ENCODE assay signal across 8 cellular contexts in genomic region chr6:34888874-34889555, GRCh38. TPM values are rescaled to one million over a fixed set of nuclear protein-coding genes. Genes with fewer than 3 reads are reported as not detected.
DNase-seq lines count a peak whose midpoint lies in the region; ATAC-seq and TF ChIP-seq lines count a peak whose summit lies in the region.

ANKS1A (plus strand) TSS chr6:34889255; CDS start chr6:34889403, 148 bp downstream.

- peaks cover 31% of the 10 kb centered on the region for H3K4me1 Mint-ChIP-seq in osteocyte (ENCODE audit: unreplicated experiment)

- no peaks in the 10 kb centered on the region for H3K9me3 Mint-ChIP-seq in osteocyte (ENCODE audit: unreplicated experiment)

- no peaks in the 10 kb centered on the region for H3K27me3 Mint-ChIP-seq in osteocyte (ENCODE audit: unreplicated experiment)

- H3K27ac Mint-ChIP-seq in osteocyte (ENCODE audit: unreplicated experiment), result peak within 1 kb of the TSS; percentile 100

- peaks cover 40 to 52% (median 48%) of the 10 kb centered on the region in 10 experiments for H3K4me1 ChIP-seq in BLaER1 treated with 17β-estradiol and CSF1 and Interleukin-3, amounts not matched to agents 10 nM and 100 nM

- H3K27ac ChIP-seq in BLaER1 treated with 17β-estradiol and CSF1 and Interleukin-3, amounts not matched to agents 10 nM and 100 nM, result peak within 1 kb of the TSS; percentile 69 to 90 (median 84)
- H3K27ac ChIP-seq in SK-N-MC (peak within 1 kb of the TSS; percentile 86), temporal lobe (ENCODE audit: low read depth, low read length) (peak within 1 kb of the TSS; percentile 84)

- H3K9ac ChIP-seq in BLaER1 treated with 17β-estradiol and CSF1 and Interleukin-3, amounts not matched to agents 10 nM and 100 nM, result peak within 1 kb of the TSS; percentile 82 to 94 (median 89)
- H3K9ac ChIP-seq in SK-N-MC (ENCODE audit: insufficient read length), result peak within 1 kb of the TSS; percentile 90

- H4K20me1 ChIP-seq in BLaER1 treated with 17β-estradiol and CSF1 and Interleukin-3, amounts not matched to agents 10 nM and 100 nM, result peaks cover 2 to 38% (median 23%) of the 10 kb centered on the region in 11 experiments; a peak in 14 of 22 replicates

- peak within 1 kb of the TSS; percentile 87 to 99 (median 97) for H3K4me2 ChIP-seq in BLaER1 treated with 17β-estradiol and CSF1 and Interleukin-3, amounts not matched to agents 10 nM and 100 nM

- intact Hi-C loops in head of caudate nucleus (cut with DNase I), result loop anchor here (10.0 kb wide), 2 partner anchors 94 to 134 kb away; partner anchors contain the start of genes BLTP3A and SNRPC

- H3K4me3 ChIP-seq in BLaER1 treated with 17β-estradiol and CSF1 and Interleukin-3, amounts not matched to agents 10 nM and 100 nM, result peak within 1 kb of the TSS; percentile 75 to 100 (median 96)
- peak within 1 kb of the TSS; percentile 90 for H3K4me3 ChIP-seq in SK-N-MC

- ATAC-seq in GM19455 (IDR thresholded peaks at IDR 0.05; ENCODE audit: unreplicated experiment), result peak; percentile 51

- H3K9me3 ChIP-seq in BLaER1 treated with 17β-estradiol and CSF1 and Interleukin-3, amounts not matched to agents 10 nM and 100 nM (replicated peaks in 1 of 11), result peaks cover 0 to 4% (median 0%) of the 10 kb centered on the region in 11 experiments; a peak in 6 of 22 replicates
- no peaks in the 10 kb centered on the region for H3K9me3 ChIP-seq in SK-N-MC (ENCODE audit: low read depth, low read length)

- TF ChIP-seq CTCF in osteocyte (IDR thresholded peaks at IDR 0.05), result no peak

- peaks cover 6 to 20% (median 16%) of the 10 kb centered on the region in 11 experiments for H3K36me3 ChIP-seq in BLaER1 treated with 17β-estradiol and CSF1 and Interleukin-3, amounts not matched to agents 10 nM and 100 nM
- peaks cover 5% of the 10 kb centered on the region; the same call in 1 of the 2 replicates for H3K36me3 ChIP-seq in SK-N-MC (ENCODE audit: insufficient read depth, low read length)

- H3K36me3 Mint-ChIP-seq in osteocyte (ENCODE audit: unreplicated experiment), result peaks cover 5% of the 10 kb centered on the region

- DNase-seq in LHCN-M2 (ENCODE audit: low read depth), result peak; percentile 32
- DNase-seq in SK-N-MC (ENCODE audit: low read depth, low spot score), result no peak
- peak; percentile 90 for DNase-seq in activated naive CD4-positive, alpha-beta T cell treated with anti-CD3 and anti-CD28 coated beads, Interleukin-2, amount 50 U/mL, for 16 hours
- DNase-seq in head of caudate nucleus, result peak; percentile 74 to 96 (median 92)
- peak; percentile 88 for DNase-seq in osteocyte (ENCODE audit: extremely low spot score, unreplicated experiment)

- peak within 1 kb of the TSS; percentile 100 for H3K4me3 Mint-ChIP-seq in osteocyte (ENCODE audit: unreplicated experiment)

- H3K27me3 ChIP-seq in BLaER1 treated with 17β-estradiol and CSF1 and Interleukin-3, amounts not matched to agents 10 nM and 100 nM, result no peaks in the 10 kb centered on the region

RNA-seq across cellular contexts. Expression of gene ANKS1A, which starts in this region (rescaled TPM):
- total RNA-seq in LHCN-M2 (2014; rRNA removed) (10.1 and 13.4 TPM in 2 replicates), osteocyte (15.5 and 18.5 TPM in 2 replicates), temporal lobe (14.5 TPM)
- 6.6 TPM for polyA plus RNA-seq in LHCN-M2 (2012)
